In the genomic region with DNA sequence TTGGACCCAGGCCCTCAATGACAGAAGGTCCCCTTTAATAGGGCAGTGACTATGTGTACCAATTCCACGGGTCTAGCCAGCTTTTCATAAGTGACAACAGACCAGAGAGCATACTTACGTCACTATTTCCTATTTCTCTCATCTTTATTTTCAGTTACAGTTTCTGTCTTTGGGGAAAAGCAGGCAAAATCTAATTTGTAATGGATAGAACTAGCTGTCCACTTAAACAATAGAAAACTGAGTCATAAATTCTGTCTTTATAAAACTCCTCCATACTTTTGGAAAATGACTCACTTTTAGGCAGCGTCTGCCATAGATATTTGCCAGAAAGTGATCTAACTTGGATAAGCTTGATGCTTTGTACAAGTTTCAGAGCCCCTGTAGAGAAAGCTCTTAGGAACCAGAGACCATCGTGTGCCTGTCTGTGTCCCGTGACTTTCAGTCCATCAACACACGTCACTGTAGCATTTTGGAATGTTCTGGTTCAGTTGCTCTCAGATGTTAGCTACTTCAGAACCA, we compare ENCODE assay signal across 1 cellular context.
TF ChIP-seq lines count a peak whose summit lies in the region.

No MANE protein-coding gene starts in this region.

TF ChIP-seq in GM12878, 131 proteins besides CTCF, POLR2A, EP300 and RAD21 (continued from another document and continues in another):
- TF ChIP-seq CUX1 (IDR thresholded peaks at IDR 0.05; ENCODE audit: insufficient replicate concordance, low read depth, low read length) = no peak
- TF ChIP-seq PBX3 (IDR thresholded peaks at IDR 0.05; ENCODE audit: insufficient replicate concordance, low read depth, low read length) = no peak
- TF ChIP-seq RAD51 (IDR thresholded peaks at IDR 0.05) = no peak
- TF ChIP-seq, protein P1, sequence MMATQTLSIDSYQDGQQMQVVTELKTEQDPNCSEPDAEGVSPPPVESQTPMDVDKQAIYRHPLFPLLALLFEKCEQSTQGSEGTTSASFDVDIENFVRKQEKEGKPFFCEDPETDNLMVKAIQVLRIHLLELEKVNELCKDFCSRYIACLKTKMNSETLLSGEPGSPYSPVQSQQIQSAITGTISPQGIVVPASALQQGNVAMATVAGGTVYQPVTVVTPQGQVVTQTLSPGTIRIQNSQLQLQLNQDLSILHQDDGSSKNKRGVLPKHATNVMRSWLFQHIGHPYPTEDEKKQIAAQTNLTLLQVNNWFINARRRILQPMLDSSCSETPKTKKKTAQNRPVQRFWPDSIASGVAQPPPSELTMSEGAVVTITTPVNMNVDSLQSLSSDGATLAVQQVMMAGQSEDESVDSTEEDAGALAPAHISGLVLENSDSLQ (IDR thresholded peaks at IDR 0.05) = no peak
- no peak for TF ChIP-seq IRF4 (IDR thresholded peaks at IDR 0.05; ENCODE audit: low read depth, low read length)
- TF ChIP-seq GABPA (IDR thresholded peaks at IDR 0.05; ENCODE audit: low read depth) = no peak
- TF ChIP-seq ELK1 (IDR thresholded peaks at IDR 0.05; ENCODE audit: low read depth, low read length) = no peak
- no peak for TF ChIP-seq CEBPB (IDR thresholded peaks at IDR 0.05; ENCODE audit: borderline replicate concordance in 1 of 2, low read depth in 2 of 2, low read length in 2 of 2)
- no peak for TF ChIP-seq SIX5 (IDR thresholded peaks at IDR 0.05; ENCODE audit: low read depth, low read length, severe bottlenecking)
- TF ChIP-seq, protein P2, sequence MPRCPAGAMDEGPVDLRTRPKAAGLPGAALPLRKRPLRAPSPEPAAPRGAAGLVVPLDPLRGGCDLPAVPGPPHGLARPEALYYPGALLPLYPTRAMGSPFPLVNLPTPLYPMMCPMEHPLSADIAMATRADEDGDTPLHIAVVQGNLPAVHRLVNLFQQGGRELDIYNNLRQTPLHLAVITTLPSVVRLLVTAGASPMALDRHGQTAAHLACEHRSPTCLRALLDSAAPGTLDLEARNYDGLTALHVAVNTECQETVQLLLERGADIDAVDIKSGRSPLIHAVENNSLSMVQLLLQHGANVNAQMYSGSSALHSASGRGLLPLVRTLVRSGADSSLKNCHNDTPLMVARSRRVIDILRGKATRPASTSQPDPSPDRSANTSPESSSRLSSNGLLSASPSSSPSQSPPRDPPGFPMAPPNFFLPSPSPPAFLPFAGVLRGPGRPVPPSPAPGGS (IDR thresholded peaks at IDR 0.05; ENCODE audit: borderline replicate concordance, insufficient read depth, low read depth, low read length, poor library complexity, severe bottlenecking) = no peak
- peak; percentile 73 for TF ChIP-seq CREB1 (IDR thresholded peaks at IDR 0.05; ENCODE audit: low read depth)
- TF ChIP-seq RB1 (IDR thresholded peaks at IDR 0.05; ENCODE audit: borderline replicate concordance) = no peak
- TF ChIP-seq NBN (IDR thresholded peaks at IDR 0.05) = no peak
- no peak for TF ChIP-seq HDGF (IDR thresholded peaks at IDR 0.05)
- no peak for TF ChIP-seq ZBED1 (IDR thresholded peaks at IDR 0.05; ENCODE audit: borderline replicate concordance)
- TF ChIP-seq, protein P3, sequence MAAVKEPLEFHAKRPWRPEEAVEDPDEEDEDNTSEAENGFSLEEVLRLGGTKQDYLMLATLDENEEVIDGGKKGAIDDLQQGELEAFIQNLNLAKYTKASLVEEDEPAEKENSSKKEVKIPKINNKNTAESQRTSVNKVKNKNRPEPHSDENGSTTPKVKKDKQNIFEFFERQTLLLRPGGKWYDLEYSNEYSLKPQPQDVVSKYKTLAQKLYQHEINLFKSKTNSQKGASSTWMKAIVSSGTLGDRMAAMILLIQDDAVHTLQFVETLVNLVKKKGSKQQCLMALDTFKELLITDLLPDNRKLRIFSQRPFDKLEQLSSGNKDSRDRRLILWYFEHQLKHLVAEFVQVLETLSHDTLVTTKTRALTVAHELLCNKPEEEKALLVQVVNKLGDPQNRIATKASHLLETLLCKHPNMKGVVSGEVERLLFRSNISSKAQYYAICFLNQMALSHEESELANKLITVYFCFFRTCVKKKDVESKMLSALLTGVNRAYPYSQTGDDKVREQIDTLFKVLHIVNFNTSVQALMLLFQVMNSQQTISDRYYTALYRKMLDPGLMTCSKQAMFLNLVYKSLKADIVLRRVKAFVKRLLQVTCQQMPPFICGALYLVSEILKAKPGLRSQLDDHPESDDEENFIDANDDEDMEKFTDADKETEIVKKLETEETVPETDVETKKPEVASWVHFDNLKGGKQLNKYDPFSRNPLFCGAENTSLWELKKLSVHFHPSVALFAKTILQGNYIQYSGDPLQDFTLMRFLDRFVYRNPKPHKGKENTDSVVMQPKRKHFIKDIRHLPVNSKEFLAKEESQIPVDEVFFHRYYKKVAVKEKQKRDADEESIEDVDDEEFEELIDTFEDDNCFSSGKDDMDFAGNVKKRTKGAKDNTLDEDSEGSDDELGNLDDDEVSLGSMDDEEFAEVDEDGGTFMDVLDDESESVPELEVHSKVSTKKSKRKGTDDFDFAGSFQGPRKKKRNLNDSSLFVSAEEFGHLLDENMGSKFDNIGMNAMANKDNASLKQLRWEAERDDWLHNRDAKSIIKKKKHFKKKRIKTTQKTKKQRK (IDR thresholded peaks at IDR 0.05; ENCODE audit: low read depth, low read length) = no peak
- no peak for TF ChIP-seq SRF (IDR thresholded peaks at IDR 0.05; ENCODE audit: low read depth in 2 of 2, low read length in 2 of 2)
- TF ChIP-seq HCFC1 (IDR thresholded peaks at IDR 0.05; ENCODE audit: low read length) = no peak
- TF ChIP-seq NR2F1 (conservative IDR thresholded peaks at IDR 0.05) = no peak
- no peak for TF ChIP-seq BCL11A (IDR thresholded peaks at IDR 0.05; ENCODE audit: low read depth, low read length)
- no peak for TF ChIP-seq FOXK2 (IDR thresholded peaks at IDR 0.05)
- TF ChIP-seq STAT1 (conservative IDR thresholded peaks at IDR 0.05) = no peak
- no peak for TF ChIP-seq TAF1 (IDR thresholded peaks at IDR 0.05; ENCODE audit: borderline replicate concordance, low read depth, low read length)
- no peak for TF ChIP-seq KDM1A (IDR thresholded peaks at IDR 0.05; ENCODE audit: borderline replicate concordance)
- no peak for TF ChIP-seq KAT2A (conservative IDR thresholded peaks at IDR 0.05; ENCODE audit: control insufficient read depth, low read depth, low read length)
- TF ChIP-seq IKZF2 (IDR thresholded peaks at IDR 0.05) = peak; percentile 75
- TF ChIP-seq, protein P4, sequence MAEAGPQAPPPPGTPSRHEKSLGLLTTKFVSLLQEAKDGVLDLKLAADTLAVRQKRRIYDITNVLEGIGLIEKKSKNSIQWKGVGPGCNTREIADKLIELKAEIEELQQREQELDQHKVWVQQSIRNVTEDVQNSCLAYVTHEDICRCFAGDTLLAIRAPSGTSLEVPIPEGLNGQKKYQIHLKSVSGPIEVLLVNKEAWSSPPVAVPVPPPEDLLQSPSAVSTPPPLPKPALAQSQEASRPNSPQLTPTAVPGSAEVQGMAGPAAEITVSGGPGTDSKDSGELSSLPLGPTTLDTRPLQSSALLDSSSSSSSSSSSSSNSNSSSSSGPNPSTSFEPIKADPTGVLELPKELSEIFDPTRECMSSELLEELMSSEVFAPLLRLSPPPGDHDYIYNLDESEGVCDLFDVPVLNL (IDR thresholded peaks at IDR 0.05; ENCODE audit: low read depth, low read length) = no peak
- no peak for TF ChIP-seq TBL1XR1 (IDR thresholded peaks at IDR 0.05; ENCODE audit: low read depth, low read length)
- TF ChIP-seq FOXM1 (IDR thresholded peaks at IDR 0.05; ENCODE audit: low read depth, low read length) = peak; percentile 26; the same call in 1 of the 2 replicates
- TF ChIP-seq TCF7 (IDR thresholded peaks at IDR 0.05; ENCODE audit: borderline replicate concordance) = 0 out of 2 replicates have a peak, but pooled peaks have one; percentile 28
- TF ChIP-seq IKZF1 (conservative IDR thresholded peaks at IDR 0.05) = peak; percentile 60
- TF ChIP-seq ZBTB4 (CRISPR knock-in tag; IDR thresholded peaks at IDR 0.05) = no peak
- TF ChIP-seq PAX8 (IDR thresholded peaks at IDR 0.05) = no peak
- TF ChIP-seq ZNF274 (IDR thresholded peaks at IDR 0.05; ENCODE audit: insufficient read depth, insufficient read length) = no peak
- TF ChIP-seq CHD2 (IDR thresholded peaks at IDR 0.05; ENCODE audit: borderline replicate concordance, low read depth, low read length) = no peak
- TF ChIP-seq, protein P5, sequence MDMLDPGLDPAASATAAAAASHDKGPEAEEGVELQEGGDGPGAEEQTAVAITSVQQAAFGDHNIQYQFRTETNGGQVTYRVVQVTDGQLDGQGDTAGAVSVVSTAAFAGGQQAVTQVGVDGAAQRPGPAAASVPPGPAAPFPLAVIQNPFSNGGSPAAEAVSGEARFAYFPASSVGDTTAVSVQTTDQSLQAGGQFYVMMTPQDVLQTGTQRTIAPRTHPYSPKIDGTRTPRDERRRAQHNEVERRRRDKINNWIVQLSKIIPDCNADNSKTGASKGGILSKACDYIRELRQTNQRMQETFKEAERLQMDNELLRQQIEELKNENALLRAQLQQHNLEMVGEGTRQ (IDR thresholded peaks at IDR 0.05; ENCODE audit: borderline replicate concordance, low read depth, low read length) = no peak
- TF ChIP-seq SMAD1 (IDR thresholded peaks at IDR 0.05; ENCODE audit: low read depth, partially characterized antibody) = no peak
- TF ChIP-seq ZNF622 (IDR thresholded peaks at IDR 0.05) = no peak
- TF ChIP-seq SMARCA5 (IDR thresholded peaks at IDR 0.05) = no peak
- TF ChIP-seq PML (IDR thresholded peaks at IDR 0.05; ENCODE audit: low read length) = no peak
- TF ChIP-seq SMAD5 (IDR thresholded peaks at IDR 0.05; ENCODE audit: low read depth) = no peak
- TF ChIP-seq BACH1 (IDR thresholded peaks at IDR 0.05; ENCODE audit: borderline replicate concordance) = no peak
- TF ChIP-seq MYC (IDR thresholded peaks at IDR 0.05; ENCODE audit: insufficient read depth, insufficient read length, insufficient replicate concordance, low read length, severe bottlenecking) = no peak
- no peak for TF ChIP-seq TCF12 (IDR thresholded peaks at IDR 0.05; ENCODE audit: low read depth, low read length)
- TF ChIP-seq EZH2 (IDR thresholded peaks at IDR 0.05; ENCODE audit: borderline replicate concordance, control insufficient read depth, low read depth, low read length) = no peak
